ENCODE assay signal across 29 cellular contexts in genomic region chr20:8373579-8373978, GRCh38.
"Had no signal": no experiment of that assay in that cellular context is flagged by ENCODE, and none has a peak within 500 bp of the region (broad histone marks: within the 10 kb centered on the region; RNA-seq: fewer than 3 reads in every experiment).

No MANE protein-coding gene starts in this region.

- H3K9me3 ChIP-seq: stomach, suprapubic skin, testis, thoracic aorta, thyroid gland, tibial artery, tibial nerve, transverse colon, upper lobe of left lung, upper lobe of right lung, uterus, vagina had no signal

- H3K36me3 ChIP-seq: stomach, suprapubic skin, thoracic aorta, thyroid gland, tibial artery, tibial nerve, transverse colon, upper lobe of left lung, upper lobe of right lung, uterus, vagina had no signal

- H3K27ac ChIP-seq: stomach, suprapubic skin, testis, thoracic aorta, thyroid gland, tibial artery, tibial nerve, transverse colon, upper lobe of left lung, upper lobe of right lung, uterus, vagina had no signal

- H3K27me3 ChIP-seq: stomach, suprapubic skin, testis, thyroid gland, tibial artery, tibial nerve, transverse colon, upper lobe of left lung, upper lobe of right lung, uterus, vagina had no signal

- FAIRE-seq: urothelium cell line had no signal

- H3K9me3 Mint-ChIP-seq: stimulated activated effector memory CD8-positive, alpha-beta T cell treated with anti-CD3 and anti-CD28 coated beads, Interleukin-12 subunit alpha, Interleukin-12 subunit beta, amount 100 ng/mL, for 72 hours; stimulated activated memory B cell treated with anti-CD40 and anti-IgM and Interleukin-4, amounts not matched to agents 10 μg/mL and 1 μg/mL and 100 μg/mL, for 72 hours; stimulated activated naive B cell treated with anti-CD40 and anti-IgM and Interleukin-4, amounts not matched to agents 10 μg/mL and 1 μg/mL and 100 μg/mL, for 72 hours; stimulated activated naive CD8-positive, alpha-beta T cell treated with anti-CD3 and anti-CD28 coated beads, Interleukin-15, amount 100 ng/mL, for 72 hours; stimulated activated naive CD8-positive, alpha-beta T cell treated with anti-CD3 and anti-CD28 coated beads, Interleukin-15, Interleukin-2, amounts not matched to agents 100 ng/mL and 50 ng/mL, for 24 hours had no signal

- H3K36me3 Mint-ChIP-seq: stimulated activated memory B cell treated with anti-CD40 and anti-IgM and Interleukin-4, amounts not matched to agents 10 μg/mL and 1 μg/mL and 100 μg/mL, for 72 hours; stimulated activated naive B cell treated with anti-CD40 and anti-IgM and Interleukin-4, amounts not matched to agents 10 μg/mL and 1 μg/mL and 100 μg/mL, for 72 hours; type B pancreatic cell had no signal

- H3K4me1 ChIP-seq: suprapubic skin, testis, transverse colon, upper lobe of left lung, upper lobe of right lung, uterus, vagina had no signal

- ATAC-seq: stimulated activated effector memory CD8-positive, alpha-beta T cell treated with anti-CD3 and anti-CD28 coated beads, Interleukin-12 subunit alpha, Interleukin-12 subunit beta, amount 100 ng/mL, for 72 hours; stimulated activated memory B cell treated with anti-CD40 and anti-IgM and Interleukin-4, amounts not matched to agents 10 μg/mL and 1 μg/mL and 100 μg/mL, for 72 hours; stimulated activated naive B cell treated with anti-CD40 and anti-IgM and Interleukin-4, amounts not matched to agents 10 μg/mL and 1 μg/mL and 100 μg/mL, for 72 hours; stimulated activated naive CD8-positive, alpha-beta T cell treated with anti-CD3 and anti-CD28 coated beads, Interleukin-15, amount 100 ng/mL, for 72 hours; stimulated activated naive CD8-positive, alpha-beta T cell treated with anti-CD3 and anti-CD28 coated beads, Interleukin-15, Interleukin-2, amounts not matched to agents 100 U/mL and 50 U/mL, for 24 hours; upper lobe of right lung had no signal

- DNase-seq: stimulated activated CD4-positive, alpha-beta T cell treated with anti-CD3 and anti-CD28 coated beads, Interleukin-2, amount 100 ng/mL, for 48 hours; stimulated activated CD4-positive, alpha-beta T cell treated with anti-CD3 and anti-CD28 coated beads, Interleukin-4, amount 100 ng/mL, for 1 hour; stimulated activated CD4-positive, alpha-beta T cell treated with anti-CD3 and anti-CD28 coated beads, Interleukin-4, amount 100 ng/mL, for 24 hours; stimulated activated CD4-positive, alpha-beta T cell treated with anti-CD3 and anti-CD28 coated beads, Interleukin-4, amount 100 ng/mL, for 4 hours; stimulated activated CD8-positive, alpha-beta memory T cell treated with anti-CD3 and anti-CD28 coated beads, Interleukin-4, amount 100 ng/mL, for 48 hours; stimulated activated naive B cell treated with anti-CD40 and anti-IgM and Interleukin-4, amounts not matched to agents 10 μg/mL and 1 μg/mL and 100 μg/mL, for 72 hours; stimulated activated naive CD4-positive, alpha-beta T cell; stimulated activated naive CD4-positive, alpha-beta T cell treated with Interleukin-2 at 50 U/mL for 16 hours; stimulated activated naive CD8-positive, alpha-beta T cell treated with anti-CD3 and anti-CD28 coated beads, Interleukin-15, amount 100 ng/mL, for 72 hours; stimulated activated naive CD8-positive, alpha-beta T cell treated with anti-CD3 and anti-CD28 coated beads, Interleukin-15, Interleukin-2, amounts not matched to agents 100 U/mL and 50 U/mL, for 24 hours; stomach; substantia nigra; testis; thyroid gland; tibial artery; transverse colon; trophoblast cell; upper lobe of left lung; upper lobe of right lung; uterus had no signal

- H3K27ac Mint-ChIP-seq: stimulated activated memory B cell treated with anti-CD40 and anti-IgM and Interleukin-4, amounts not matched to agents 10 μg/mL and 1 μg/mL and 100 μg/mL, for 72 hours; stimulated activated naive B cell treated with anti-CD40 and anti-IgM and Interleukin-4, amounts not matched to agents 10 μg/mL and 1 μg/mL and 100 μg/mL, for 72 hours; stimulated activated naive CD8-positive, alpha-beta T cell treated with anti-CD3 and anti-CD28 coated beads, Interleukin-15, amount 100 ng/mL, for 72 hours; stimulated activated naive CD8-positive, alpha-beta T cell treated with anti-CD3 and anti-CD28 coated beads, Interleukin-15, Interleukin-2, amounts not matched to agents 100 ng/mL and 50 ng/mL, for 24 hours; type B pancreatic cell had no signal

- H3K27me3 Mint-ChIP-seq: stimulated activated naive B cell treated with anti-CD40 and anti-IgM and Interleukin-4, amounts not matched to agents 10 μg/mL and 1 μg/mL and 100 μg/mL, for 72 hours; stimulated activated naive CD8-positive, alpha-beta T cell treated with anti-CD3 and anti-CD28 coated beads, Interleukin-15, amount 100 ng/mL, for 72 hours had no signal

- H3K4me3 Mint-ChIP-seq: stimulated activated effector memory CD8-positive, alpha-beta T cell treated with anti-CD3 and anti-CD28 coated beads, Interleukin-12 subunit alpha, Interleukin-12 subunit beta, amount 100 ng/mL, for 72 hours; stimulated activated memory B cell treated with anti-CD40 and anti-IgM and Interleukin-4, amounts not matched to agents 10 μg/mL and 1 μg/mL and 100 μg/mL, for 72 hours; stimulated activated naive B cell treated with anti-CD40 and anti-IgM and Interleukin-4, amounts not matched to agents 10 μg/mL and 1 μg/mL and 100 μg/mL, for 72 hours; stimulated activated naive CD8-positive, alpha-beta T cell treated with anti-CD3 and anti-CD28 coated beads, Interleukin-15, amount 100 ng/mL, for 72 hours; stimulated activated naive CD8-positive, alpha-beta T cell treated with anti-CD3 and anti-CD28 coated beads, Interleukin-15, Interleukin-2, amounts not matched to agents 100 ng/mL and 50 ng/mL, for 24 hours; type B pancreatic cell had no signal

- H3K4me3 ChIP-seq: stomach, suprapubic skin, testis, thoracic aorta, thyroid gland, tibial artery, tibial nerve, transverse colon, upper lobe of left lung, upper lobe of right lung, uterus, vagina had no signal
